In genomic region chr16:3988824-3989223, GRCh38 we compare ENCODE assay signal across 19 cellular contexts.
DNase-seq lines count a peak whose midpoint lies in the region; ATAC-seq and TF ChIP-seq lines count a peak whose summit lies in the region.
"Had no signal": no experiment of that assay in that cellular context is flagged by ENCODE, and none has a peak within 500 bp of the region (broad histone marks: within the 10 kb centered on the region; RNA-seq: fewer than 3 reads in every experiment).

No MANE protein-coding gene starts in this region.

- no peaks in the 10 kb centered on the region for H3K4me1 ChIP-seq in osteoblast (ENCODE audit: insufficient read depth, low read length)
- H3K4me1 ChIP-seq in CD4-positive, alpha-beta memory T cell (ENCODE audit: insufficient read depth, low read length) = no peaks in the 10 kb centered on the region

- no peaks in the 10 kb centered on the region for H3K36me3 ChIP-seq in osteoblast (ENCODE audit: insufficient read depth, low read length)
- H3K36me3 ChIP-seq in CD4-positive, alpha-beta memory T cell (ENCODE audit: insufficient read depth, low read length) = no peaks in the 10 kb centered on the region

- no peaks in the 10 kb centered on the region for H3K79me2 ChIP-seq in osteoblast (ENCODE audit: insufficient read depth, low read length)

- POLR2A ChIA-PET in CD4-positive, alpha-beta memory T cell (lab: Charles Lee; ENCODE audit: partially characterized antibody) = no interaction called here

- peaks cover 3% of the 10 kb centered on the region for H3K36me3 Mint-ChIP-seq in T-helper 17 cell (ENCODE audit: low read depth)
- H3K36me3 Mint-ChIP-seq in CD4-positive, alpha-beta memory T cell = peaks cover 0 to 11% of the 10 kb centered on the region in 2 donors

- CTCF ChIA-PET in CD4-positive, alpha-beta memory T cell (lab: Charles Lee; ENCODE audit: partially characterized antibody) = interaction anchor here (1.3 kb wide), 1 partner anchor 265 kb away, joined by 4 read pairs; no protein-coding TSS in a partner anchor

- H2AFZ ChIP-seq in osteoblast (ENCODE audit: low read length) = no peak overlapping the region

- H3K27me3 Mint-ChIP-seq in T-helper 17 cell = no peaks in the 10 kb centered on the region
- no peaks in the 10 kb centered on the region for H3K27me3 Mint-ChIP-seq in CD4-positive, alpha-beta memory T cell
- H3K27me3 Mint-ChIP-seq: CD4-positive, alpha-beta T cell had no signal

- no peak overlapping the region for H3K27ac ChIP-seq in osteoblast (ENCODE audit: low read depth, low read length)
- no peak overlapping the region for H3K27ac ChIP-seq in CD4-positive, alpha-beta memory T cell (ENCODE audit: low read depth, low read length)
- H3K27ac ChIP-seq: C4-2B had no signal

- H3K4me3 Mint-ChIP-seq in T-helper 17 cell = no peak overlapping the region
- no peak overlapping the region for H3K4me3 Mint-ChIP-seq in CD4-positive, alpha-beta memory T cell
- H3K4me3 Mint-ChIP-seq: CD4-positive, alpha-beta T cell; HFFc6 had no signal

- no peak overlapping the region for H3K4me3 ChIP-seq in osteoblast (ENCODE audit: insufficient read depth, low read length)
- no peak overlapping the region for H3K4me3 ChIP-seq in CD4-positive, alpha-beta memory T cell (ENCODE audit: low read length in 2 of 2)

- no peaks in the 10 kb centered on the region for H3K9me3 Mint-ChIP-seq in CD4-positive, alpha-beta memory T cell
- H3K9me3 Mint-ChIP-seq: CD4-positive, alpha-beta T cell; HFFc6 had no signal

- H3K9me3 ChIP-seq in T-helper 17 cell (ENCODE audit: control insufficient read depth, low read length, poor library complexity, severe bottlenecking) (no peaks in the 10 kb centered on the region), osteoblast (ENCODE audit: low read depth, low read length) (no peaks in the 10 kb centered on the region)
- H3K9me3 ChIP-seq in CD4-positive, alpha-beta memory T cell (ENCODE audit: control insufficient read depth in 1 of 2, low read length in 2 of 2) = no peaks in the 10 kb centered on the region

- H3K27me3 ChIP-seq in osteoblast (ENCODE audit: insufficient read depth, low read length) = no peaks in the 10 kb centered on the region
- no peaks in the 10 kb centered on the region for H3K27me3 ChIP-seq in CD4-positive, alpha-beta memory T cell (ENCODE audit: insufficient read depth, low read length)

- ATAC-seq in T-helper 17 cell = no peak
- ATAC-seq: HCT116 had no signal

- intact Hi-C loops in CD4-positive, alpha-beta memory T cell (cut with micrococcal nuclease) = no loop called here

- H3K4me1 Mint-ChIP-seq in T-helper 17 cell = peaks cover 6% of the 10 kb centered on the region
- H3K4me1 Mint-ChIP-seq in CD4-positive, alpha-beta memory T cell = no peaks in the 10 kb centered on the region

- no peak overlapping the region for H3K4me2 ChIP-seq in osteoblast (ENCODE audit: insufficient read depth, low read length)

- H3K27ac Mint-ChIP-seq in T-helper 17 cell = peak overlapping the region; percentile 69
- no peak overlapping the region for H3K27ac Mint-ChIP-seq in CD4-positive, alpha-beta memory T cell
- H3K27ac Mint-ChIP-seq: CD4-positive, alpha-beta T cell; HFFc6 had no signal

- H4K20me1 ChIP-seq in osteoblast (ENCODE audit: insufficient read depth, low read length) = no peaks in the 10 kb centered on the region

- DNase-seq in NCI-H1436 (lab: John Stamatoyannopoulos, UW) (peak; percentile 51), NCI-H146 (lab: John Stamatoyannopoulos, UW) (peak; percentile 80), T-helper 17 cell (no peak), osteoblast (ENCODE audit: insufficient read length, low spot score, missing footprints) (peak; percentile 71), NK-92 (lab: John Stamatoyannopoulos, UW; ENCODE audit: unreplicated experiment) (no peak), dedifferentiated amniotic fluid mesenchymal stem cell (ENCODE audit: extremely low spot score) (no peak), NCI-H226 (no peak)
- DNase-seq in CD4-positive, alpha-beta memory T cell = no peak
- DNase-seq: ACHN; AML-193; CD4-positive, alpha-beta T cell; DMS79 treated with DMSO at 0.1 percent for 48 hours; GF-D8; GOT3; H7; HFFc6; IMR-90 had no signal

- no peak for TF ChIP-seq CTCF in osteoblast (IDR thresholded peaks at IDR 0.05; ENCODE audit: extremely low read depth, low read depth, low read length)

Comparison
In these comparisons a context has a peak if more than half of its experiments do, and no peak if none do; other contexts are left out.
1. DNase-seq: peak in NCI-H1436 (single experiment), NCI-H146 (single experiment) and osteoblast (single experiment); none in T-helper 17 cell (0 of 3), CD4-positive, alpha-beta memory T cell (0 of 5), NK-92 (single experiment), dedifferentiated amniotic fluid mesenchymal stem cell (single experiment) and NCI-H226 (single experiment).